2 cellular contexts compared by ENCODE assay signal in genomic region chr5:78287169-78287568, GRCh38.
TF ChIP-seq lines count a peak whose summit lies in the region.

No MANE protein-coding gene starts in this region.

TF ChIP-seq in SK-N-SH, 30 proteins besides CTCF, POLR2A, EP300 and RAD21 (continued from another document):
- TF ChIP-seq REST (IDR thresholded peaks at IDR 0.05; ENCODE audit: low read depth, low read length), result no peak
- no peak for TF ChIP-seq POLR2AphosphoS5 (IDR thresholded peaks at IDR 0.05; ENCODE audit: low read depth, low read length)
- TF ChIP-seq RXRA (IDR thresholded peaks at IDR 0.05; ENCODE audit: borderline replicate concordance, low read depth), result no peak
- no peak for TF ChIP-seq MEF2A (IDR thresholded peaks at IDR 0.05; ENCODE audit: borderline replicate concordance, low read depth)
- no peak for TF ChIP-seq USF1 (IDR thresholded peaks at IDR 0.05; ENCODE audit: borderline replicate concordance, low read depth)
- no peak for TF ChIP-seq TEAD4 (IDR thresholded peaks at IDR 0.05; ENCODE audit: borderline replicate concordance, insufficient read depth)
- no peak for TF ChIP-seq GABPA (IDR thresholded peaks at IDR 0.05; ENCODE audit: low read depth)
- no peak for TF ChIP-seq GATA2 (CRISPR knock-in tag; IDR thresholded peaks at IDR 0.05)
- TF ChIP-seq NFIC (IDR thresholded peaks at IDR 0.05; ENCODE audit: borderline replicate concordance), result no peak
- no peak for TF ChIP-seq PBX3 (IDR thresholded peaks at IDR 0.05)
- no peak for TF ChIP-seq CHD2 (IDR thresholded peaks at IDR 0.05; ENCODE audit: low read length, partially characterized antibody)
- TF ChIP-seq USF2 (IDR thresholded peaks at IDR 0.05; ENCODE audit: borderline replicate concordance, low read depth, low read length), result no peak
- no peak for TF ChIP-seq RFX5 (IDR thresholded peaks at IDR 0.05; ENCODE audit: low read length)
- no peak for TF ChIP-seq ELF1 (IDR thresholded peaks at IDR 0.05)

TF ChIP-seq in SK-N-SH treated with all-trans-retinoic acid at 6 μM for 48 hours, 23 proteins besides CTCF, POLR2A, EP300 and RAD21 (continued from another document):
- TF ChIP-seq TSHZ2 (CRISPR knock-in tag; IDR thresholded peaks at IDR 0.05) (no peak), PPARA (CRISPR knock-in tag; IDR thresholded peaks at IDR 0.05; ENCODE audit: borderline replicate concordance) (no peak), TOX (CRISPR knock-in tag; IDR thresholded peaks at IDR 0.05; ENCODE audit: borderline replicate concordance) (no peak)
